In genomic region chr5:178080618-178081410, GRCh38 we compare ENCODE assay signal across 1 cellular context.
TF ChIP-seq lines count a peak whose summit lies in the region.

No MANE protein-coding gene starts in this region.

TF ChIP-seq in K562, 482 proteins besides CTCF, POLR2A, EP300 and RAD21:
- TF ChIP-seq CEBPG (CRISPR knock-in tag; IDR thresholded peaks at IDR 0.05) (no peak; the same call in 1 of the 2 replicates), CEBPG (tag; conservative IDR thresholded peaks at IDR 0.05 in 1 of 2, IDR thresholded peaks at IDR 0.05 in 1 of 2) (0 out of 4 replicates have a peak, but pooled peaks of 1 of the 2 experiments have one; percentile 11), KDM1A (IDR thresholded peaks at IDR 0.05) (peak in 1 of 2 experiments; percentile 54; a peak in 2 of 4 replicates), RBM25 (IDR thresholded peaks at IDR 0.05; ENCODE audit: low read depth, low read length, severe bottlenecking) (peak; percentile 82), BCOR (IDR thresholded peaks at IDR 0.05) (peak; percentile 65; the same call in 1 of the 2 replicates), ESRRA (IDR thresholded peaks at IDR 0.05; ENCODE audit: borderline replicate concordance, low read depth) (peak; percentile 57), ZNF24 (IDR thresholded peaks at IDR 0.05) (peak; percentile 49; the same call in 1 of the 2 replicates), NR2C1 (IDR thresholded peaks at IDR 0.05) (no peak), NR2C1 (tag; IDR thresholded peaks at IDR 0.05) (no peak), SIX5 (IDR thresholded peaks at IDR 0.05; ENCODE audit: borderline replicate concordance in 1 of 2, insufficient read depth in 1 of 2, low read depth in 1 of 2, low read length in 2 of 2) (no peak), SMAD4 (CRISPR knock-in tag; conservative IDR thresholded peaks at IDR 0.05) (0 out of 2 replicates have a peak, but pooled peaks have one; percentile 22), ATF1 (CRISPR knock-in tag; IDR thresholded peaks at IDR 0.05) (no peak), ATF1 (tag; IDR thresholded peaks at IDR 0.05) (no peak), HDAC2 (IDR thresholded peaks at IDR 0.05) (peak; percentile 29; the same call in 1 of the 2 replicates)
- TF ChIP-seq, protein P1, sequence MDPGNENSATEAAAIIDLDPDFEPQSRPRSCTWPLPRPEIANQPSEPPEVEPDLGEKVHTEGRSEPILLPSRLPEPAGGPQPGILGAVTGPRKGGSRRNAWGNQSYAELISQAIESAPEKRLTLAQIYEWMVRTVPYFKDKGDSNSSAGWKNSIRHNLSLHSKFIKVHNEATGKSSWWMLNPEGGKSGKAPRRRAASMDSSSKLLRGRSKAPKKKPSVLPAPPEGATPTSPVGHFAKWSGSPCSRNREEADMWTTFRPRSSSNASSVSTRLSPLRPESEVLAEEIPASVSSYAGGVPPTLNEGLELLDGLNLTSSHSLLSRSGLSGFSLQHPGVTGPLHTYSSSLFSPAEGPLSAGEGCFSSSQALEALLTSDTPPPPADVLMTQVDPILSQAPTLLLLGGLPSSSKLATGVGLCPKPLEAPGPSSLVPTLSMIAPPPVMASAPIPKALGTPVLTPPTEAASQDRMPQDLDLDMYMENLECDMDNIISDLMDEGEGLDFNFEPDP (CRISPR knock-in tag; IDR thresholded peaks at IDR 0.05), result no peak
- TF ChIP-seq, protein P2, sequence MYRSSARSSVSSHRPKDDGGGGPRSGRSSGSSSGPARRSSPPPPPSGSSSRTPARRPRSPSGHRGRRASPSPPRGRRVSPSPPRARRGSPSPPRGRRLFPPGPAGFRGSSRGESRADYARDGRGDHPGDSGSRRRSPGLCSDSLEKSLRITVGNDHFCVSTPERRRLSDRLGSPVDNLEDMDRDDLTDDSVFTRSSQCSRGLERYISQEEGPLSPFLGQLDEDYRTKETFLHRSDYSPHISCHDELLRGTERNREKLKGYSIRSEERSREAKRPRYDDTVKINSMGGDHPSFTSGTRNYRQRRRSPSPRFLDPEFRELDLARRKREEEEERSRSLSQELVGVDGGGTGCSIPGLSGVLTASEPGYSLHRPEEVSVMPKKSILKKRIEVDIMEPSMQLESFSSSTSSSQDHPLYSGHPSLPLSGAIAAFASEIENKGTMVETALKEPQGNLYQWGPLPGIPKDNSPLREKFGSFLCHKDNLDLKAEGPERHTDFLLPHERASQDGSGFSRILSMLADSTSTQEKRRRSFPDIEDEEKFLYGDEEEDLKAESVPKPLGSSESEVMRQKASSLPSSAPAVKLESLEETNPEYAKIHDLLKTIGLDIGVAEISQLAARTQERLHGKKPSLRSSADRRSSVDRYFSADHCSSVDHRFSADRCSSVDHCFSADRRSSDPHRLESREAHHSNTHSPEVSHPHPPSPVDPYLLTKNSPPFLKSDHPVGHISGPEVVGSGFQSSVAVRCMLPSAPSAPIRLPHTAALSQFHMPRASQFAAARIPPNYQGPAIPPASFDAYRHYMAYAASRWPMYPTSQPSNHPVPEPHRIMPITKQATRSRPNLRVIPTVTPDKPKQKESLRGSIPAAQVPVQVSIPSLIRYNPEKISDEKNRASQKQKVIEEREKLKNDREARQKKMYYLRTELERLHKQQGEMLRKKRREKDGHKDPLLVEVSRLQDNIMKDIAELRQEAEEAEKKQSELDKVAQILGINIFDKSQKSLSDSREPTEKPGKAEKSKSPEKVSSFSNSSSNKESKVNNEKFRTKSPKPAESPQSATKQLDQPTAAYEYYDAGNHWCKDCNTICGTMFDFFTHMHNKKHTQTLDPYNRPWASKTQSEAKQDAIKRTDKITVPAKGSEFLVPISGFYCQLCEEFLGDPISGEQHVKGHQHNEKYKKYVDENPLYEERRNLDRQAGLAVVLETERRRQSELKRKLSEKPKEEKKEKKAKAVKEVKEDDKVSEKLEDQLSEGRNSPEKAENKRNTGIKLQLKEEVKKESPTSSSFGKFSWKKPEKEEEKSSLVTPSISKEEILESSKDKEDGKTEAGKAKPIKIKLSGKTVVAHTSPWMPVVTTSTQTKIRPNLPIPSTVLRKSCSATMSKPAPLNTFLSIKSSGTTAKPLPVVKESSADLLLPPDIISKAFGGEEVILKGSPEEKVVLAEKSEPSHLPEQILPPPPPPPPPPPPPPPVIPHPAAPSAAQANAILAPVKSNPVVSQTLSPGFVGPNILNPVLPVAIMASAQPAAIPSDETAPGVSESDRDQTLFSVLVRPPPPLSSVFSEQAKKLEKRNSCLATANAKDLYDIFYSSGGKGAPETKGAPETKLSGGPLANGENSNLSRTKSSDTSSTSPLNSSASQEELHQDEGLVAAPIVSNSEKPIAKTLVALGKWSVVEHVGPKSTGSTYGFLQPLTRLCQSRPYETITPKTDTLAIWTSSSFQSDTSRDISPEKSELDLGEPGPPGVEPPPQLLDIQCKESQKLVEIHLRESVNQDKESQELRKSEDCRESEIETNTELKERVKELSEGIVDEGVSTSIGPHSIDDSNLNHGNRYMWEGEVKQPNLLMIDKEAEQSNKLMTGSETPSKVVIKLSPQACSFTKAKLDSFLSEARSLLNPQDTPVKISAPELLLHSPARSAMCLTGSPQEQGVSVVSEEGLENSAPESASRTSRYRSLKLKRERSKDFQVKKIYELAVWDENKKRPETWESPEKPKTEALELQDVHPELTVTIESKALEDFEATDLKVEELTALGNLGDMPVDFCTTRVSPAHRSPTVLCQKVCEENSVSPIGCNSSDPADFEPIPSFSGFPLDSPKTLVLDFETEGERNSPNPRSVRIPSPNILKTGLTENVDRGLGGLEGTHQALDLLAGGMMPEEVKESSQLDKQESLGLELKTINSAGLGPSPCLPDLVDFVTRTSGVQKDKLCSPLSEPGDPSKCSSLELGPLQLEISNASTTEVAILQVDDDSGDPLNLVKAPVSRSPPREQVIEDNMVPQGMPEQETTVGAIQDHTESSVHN (IDR thresholded peaks at IDR 0.05; ENCODE audit: borderline replicate concordance in 1 of 2, low read depth in 1 of 2), result no peak
- TF ChIP-seq, protein P3, sequence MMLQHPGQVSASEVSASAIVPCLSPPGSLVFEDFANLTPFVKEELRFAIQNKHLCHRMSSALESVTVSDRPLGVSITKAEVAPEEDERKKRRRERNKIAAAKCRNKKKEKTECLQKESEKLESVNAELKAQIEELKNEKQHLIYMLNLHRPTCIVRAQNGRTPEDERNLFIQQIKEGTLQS (IDR thresholded peaks at IDR 0.05), result peak; percentile 42; the same call in 1 of the 2 replicates
- TF ChIP-seq, protein P3 (CRISPR knock-in tag; conservative IDR thresholded peaks at IDR 0.05), result no peak
TF ChIP-seq in K562: peak in this region for 9.
